Comparison of ENCODE assay signal across 31 cellular contexts in genomic region chr22:27576413-27576812, GRCh38.
DNase-seq lines count a peak whose midpoint lies in the region; ATAC-seq and TF ChIP-seq lines count a peak whose summit lies in the region.
"Had no signal": no experiment of that assay in that cellular context is flagged by ENCODE, and none has a peak within 500 bp of the region (broad histone marks: within the 10 kb centered on the region; RNA-seq: fewer than 3 reads in every experiment).

No MANE protein-coding gene starts in this region.

- H3K36me3 Mint-ChIP-seq in mesothelial cell of epicardium (no peaks in the 10 kb centered on the region), natural killer cell (no peaks in the 10 kb centered on the region), Caco-2 (ENCODE audit: insufficient read depth, unreplicated experiment) (no peaks in the 10 kb centered on the region)
- H3K36me3 Mint-ChIP-seq: activated CD8-positive, alpha-beta memory T cell treated with anti-CD3 and anti-CD28 coated beads, Interleukin-2, amount 10 ng/mL, durations not matched to agents 7 days and 5 days; activated naive CD8-positive, alpha-beta T cell treated with anti-CD3 and anti-CD28 coated beads, Interleukin-2, amount 10 ng/mL, durations not matched to agents 7 days and 5 days; CD8-positive, alpha-beta memory T cell; IgD-negative memory B cell; stimulated activated memory B cell treated with anti-CD40 and anti-IgM and Interleukin-4, amounts not matched to agents 10 μg/mL and 1 μg/mL and 100 μg/mL, for 72 hours had no signal

- CTCF ChIA-PET in Caco-2 (lab: Charles Lee), result no interaction called here

- H3K4me1 Mint-ChIP-seq in mesothelial cell of epicardium (peaks cover 52% of the 10 kb centered on the region), natural killer cell (no peaks in the 10 kb centered on the region), Caco-2 (ENCODE audit: low read depth, unreplicated experiment) (no peaks in the 10 kb centered on the region)
- H3K4me1 Mint-ChIP-seq: activated CD8-positive, alpha-beta memory T cell treated with anti-CD3 and anti-CD28 coated beads, Interleukin-2, amount 10 ng/mL, durations not matched to agents 7 days and 5 days; activated naive CD8-positive, alpha-beta T cell treated with anti-CD3 and anti-CD28 coated beads, Interleukin-2, amount 10 ng/mL, durations not matched to agents 7 days and 5 days; CD8-positive, alpha-beta memory T cell; IgD-negative memory B cell; naive B cell; stimulated activated memory B cell treated with anti-CD40 and anti-IgM and Interleukin-4, amounts not matched to agents 10 μg/mL and 1 μg/mL and 100 μg/mL, for 72 hours had no signal

- H3K14ac ChIP-seq in mesenchymal stem cell (ENCODE audit: low read length in 2 of 2), result no peak overlapping the region

- H3K9me3 ChIP-seq in Caco-2, result 0 out of 2 replicates have a peak, but pooled peaks cover 5% of the 10 kb centered on the region
- peaks cover 13% of the 10 kb centered on the region for H3K9me3 ChIP-seq in mesenchymal stem cell (ENCODE audit: control insufficient read depth, low read length)
- H3K9me3 ChIP-seq: gastrocnemius medialis had no signal

- no peak overlapping the region for H4K8ac ChIP-seq in mesenchymal stem cell (ENCODE audit: low read length)

- H3K4me2 ChIP-seq in mesenchymal stem cell (ENCODE audit: low read length, poor library complexity, severe bottlenecking), result no peak overlapping the region
- H3K4me2 ChIP-seq: A549, GM23338 had no signal

- DNase-seq in Right ventricle myocardium superior (peak; percentile 58), cardiac septum (ENCODE audit: low spot score) (no peak), foreskin keratinocyte (peak; percentile 55 to 77), mesothelial cell of epicardium (ENCODE audit: low spot score in 2 of 2, unreplicated experiment in 2 of 2) (no peak), midbrain (lab: John Stamatoyannopoulos, UW) (no peak), natural killer cell (no peak), Caco-2 (no peak), mesenchymal stem cell (no peak)
- DNase-seq: activated CD4-positive, alpha-beta T cell treated with anti-CD3 and anti-CD28 coated beads, Interleukin-2, amount 50 U/mL, for 4 hours; activated CD8-positive, alpha-beta memory T cell treated with anti-CD3 and anti-CD28 coated beads, Interleukin-2, amount 10 ng/mL, durations not matched to agents 7 days and 5 days; activated gamma-delta T cell treated with Interleukin-2 at 50 U/mL for 16 hours; activated naive CD8-positive, alpha-beta T cell treated with anti-CD3 and anti-CD28 coated beads, Interleukin-2, amount 10 ng/mL, durations not matched to agents 7 days and 5 days; activated T-cell treated with anti-CD3 and anti-CD28 coated beads, Interleukin-2, amount 50 U/mL, for 4 hours; aorta; CD8-positive, alpha-beta memory T cell; cerebellar nuclear complex; DMS 273 treated with DMSO at 0.1 percent for 48 hours; gastrocnemius medialis; HFFc6; hypothalamus; naive B cell; NCI-H2107; occipital lobe; psoas muscle; RPMI8226; trophoblast cell had no signal

- ATAC-seq in Right ventricle myocardium superior (ENCODE audit: poor library complexity) (peak; percentile 59), foreskin keratinocyte (peak; percentile 60), natural killer cell (no peak)
- ATAC-seq: A549; activated CD8-positive, alpha-beta memory T cell treated with anti-CD3 and anti-CD28 coated beads, Interleukin-2, amount 10 ng/mL, durations not matched to agents 7 days and 5 days; activated T-cell treated with anti-CD3 and anti-CD28 coated beads, Interleukin-2, amount 50 U/mL, for 4 hours; gastrocnemius medialis; left lobe of liver; psoas muscle; stimulated activated memory B cell treated with anti-CD40 and anti-IgM and Interleukin-4, amounts not matched to agents 10 μg/mL and 1 μg/mL and 100 μg/mL, for 72 hours had no signal

- H3K79me1 ChIP-seq in mesenchymal stem cell (replicated peaks; ENCODE audit: low read length, poor library complexity, severe bottlenecking), result no peaks in the 10 kb centered on the region

- WGBS in mesenchymal stem cell, result 86% methylated on average over 9 of the region's 9 CpGs

- H3K9ac ChIP-seq in mesenchymal stem cell (ENCODE audit: low read length), result no peak overlapping the region

- no peak overlapping the region for H2AK5ac ChIP-seq in mesenchymal stem cell (ENCODE audit: low read length, severe bottlenecking)

- H3K4me3 ChIP-seq in Caco-2 (ENCODE audit: low read depth, low read length), result no peak overlapping the region
- H3K4me3 ChIP-seq in mesenchymal stem cell (ENCODE audit: insufficient read depth in 1 of 2, low read depth in 1 of 2, low read length in 2 of 2), result no peak overlapping the region
- H3K4me3 ChIP-seq: A549, gastrocnemius medialis, GM23338, psoas muscle had no signal

- H3K9me3 Mint-ChIP-seq in mesothelial cell of epicardium (peaks cover 4% of the 10 kb centered on the region), natural killer cell (no peaks in the 10 kb centered on the region), Caco-2 (ENCODE audit: unreplicated experiment) (no peaks in the 10 kb centered on the region)
- H3K9me3 Mint-ChIP-seq: activated T-cell treated with anti-CD3 and anti-CD28 coated beads, Interleukin-2, amount 50 U/mL, for 4 hours; GM23338 had no signal

- peaks cover under 1% of the 10 kb centered on the region for H3K27me3 ChIP-seq in foreskin keratinocyte
- H3K27me3 ChIP-seq in Caco-2 (replicated peaks; ENCODE audit: control insufficient read depth, insufficient read depth, low read length), result no peaks in the 10 kb centered on the region; the same call in 1 of the 2 replicates
- H3K27me3 ChIP-seq in mesenchymal stem cell (ENCODE audit: control insufficient read depth in 1 of 2, insufficient read depth in 1 of 2, low read length in 2 of 2), result peaks cover 10 to 80% of the 10 kb centered on the region in 2 experiments

- H3K27ac ChIP-seq in foreskin keratinocyte, result no peak overlapping the region
- no peak overlapping the region for H3K27ac ChIP-seq in mesenchymal stem cell (ENCODE audit: low read length, poor library complexity, severe bottlenecking)
- H3K27ac ChIP-seq: A549, gastrocnemius medialis, psoas muscle had no signal

- no peak overlapping the region for H2BK120ac ChIP-seq in mesenchymal stem cell (ENCODE audit: low read depth, low read length)

- H3K18ac ChIP-seq in mesenchymal stem cell (ENCODE audit: low read depth in 1 of 2, low read length in 2 of 2), result no peak overlapping the region

- BruUV-seq in Caco-2 (replicated peaks; lab: Mats Ljungman, UMichigan), result no TSS peak

- peak overlapping the region; percentile 95 for H3K27ac Mint-ChIP-seq in mesothelial cell of epicardium
- no peak overlapping the region for H3K27ac Mint-ChIP-seq in natural killer cell
- H3K27ac Mint-ChIP-seq in Caco-2 (ENCODE audit: unreplicated experiment), result no peak overlapping the region
- H3K27ac Mint-ChIP-seq: activated CD8-positive, alpha-beta memory T cell treated with anti-CD3 and anti-CD28 coated beads, Interleukin-2, amount 10 ng/mL, durations not matched to agents 7 days and 5 days; activated naive CD8-positive, alpha-beta T cell treated with anti-CD3 and anti-CD28 coated beads, Interleukin-2, amount 10 ng/mL, durations not matched to agents 7 days and 5 days; CD8-positive, alpha-beta memory T cell; GM23338; HFFc6; IgD-negative memory B cell; stimulated activated memory B cell treated with anti-CD40 and anti-IgM and Interleukin-4, amounts not matched to agents 10 μg/mL and 1 μg/mL and 100 μg/mL, for 72 hours had no signal

- H3K27me3 Mint-ChIP-seq in mesothelial cell of epicardium (ENCODE audit: low read depth) (peaks cover 4% of the 10 kb centered on the region), natural killer cell (ENCODE audit: low read depth in 2 of 2) (peaks cover 5 to 18% of the 10 kb centered on the region in 2 donors), Caco-2 (ENCODE audit: insufficient read depth, unreplicated experiment) (peaks cover 4% of the 10 kb centered on the region)

- H3K4me3 Mint-ChIP-seq in mesothelial cell of epicardium, result no peak overlapping the region
- H3K4me3 Mint-ChIP-seq in natural killer cell, result no peak overlapping the region
- no peak overlapping the region for H3K4me3 Mint-ChIP-seq in Caco-2 (ENCODE audit: unreplicated experiment)
- H3K4me3 Mint-ChIP-seq: activated CD8-positive, alpha-beta memory T cell treated with anti-CD3 and anti-CD28 coated beads, Interleukin-2, amount 10 ng/mL, durations not matched to agents 7 days and 5 days; activated naive CD8-positive, alpha-beta T cell treated with anti-CD3 and anti-CD28 coated beads, Interleukin-2, amount 10 ng/mL, durations not matched to agents 7 days and 5 days; activated T-cell treated with anti-CD3 and anti-CD28 coated beads, Interleukin-2, amount 50 U/mL, for 4 hours; CD8-positive, alpha-beta memory T cell; GM23338; HFFc6; IgD-negative memory B cell; naive B cell; stimulated activated memory B cell treated with anti-CD40 and anti-IgM and Interleukin-4, amounts not matched to agents 10 μg/mL and 1 μg/mL and 100 μg/mL, for 72 hours had no signal

- H2BK5ac ChIP-seq in mesenchymal stem cell (ENCODE audit: low read depth, low read length, poor library complexity, severe bottlenecking), result no peak overlapping the region

- H3K4me1 ChIP-seq in foreskin keratinocyte (peaks cover 7% of the 10 kb centered on the region), Caco-2 (no peaks in the 10 kb centered on the region), mesenchymal stem cell (ENCODE audit: control insufficient read depth, insufficient read depth, low read depth, low read length) (peaks cover 19% of the 10 kb centered on the region)
- H3K4me1 ChIP-seq: A549, gastrocnemius medialis, psoas muscle had no signal

- H2BK15ac ChIP-seq in mesenchymal stem cell (ENCODE audit: low read depth, poor library complexity, severe bottlenecking), result no peak overlapping the region

- H4K91ac ChIP-seq in mesenchymal stem cell (ENCODE audit: low read length), result no peak overlapping the region

- H2AFZ ChIP-seq in mesenchymal stem cell (ENCODE audit: low read depth, low read length), result no peak overlapping the region
- H2AFZ ChIP-seq: GM23338 had no signal

- TF ChIP-seq CTCF in foreskin keratinocyte (conservative IDR thresholded peaks at IDR 0.05), result no peak
- TF ChIP-seq CTCF in mesothelial cell of epicardium (IDR thresholded peaks at IDR 0.05; ENCODE audit: unreplicated experiment), result no peak
- no peak for TF ChIP-seq CTCF in natural killer cell (IDR thresholded peaks at IDR 0.05)
- TF ChIP-seq CTCF in Caco-2 (IDR thresholded peaks at IDR 0.05; ENCODE audit: insufficient read depth in 1 of 2, low read depth in 1 of 2, low read length in 1 of 2, severe bottlenecking in 1 of 2, unreplicated experiment in 1 of 2), result no peak

- POLR2A ChIA-PET in Caco-2 (lab: Charles Lee), result no interaction called here

- H3K36me3 ChIP-seq in Caco-2 (ENCODE audit: control insufficient read depth, insufficient read depth, low read length) (no peaks in the 10 kb centered on the region), mesenchymal stem cell (ENCODE audit: control insufficient read depth in 1 of 2, insufficient read depth in 2 of 2, low read depth in 1 of 2, low read length in 2 of 2) (no peaks in the 10 kb centered on the region)
- H3K36me3 ChIP-seq: gastrocnemius medialis had no signal

- H2BK12ac ChIP-seq in mesenchymal stem cell (ENCODE audit: low read length in 2 of 2), result no peak overlapping the region

- H3K23ac ChIP-seq in mesenchymal stem cell (ENCODE audit: low read length in 2 of 2), result no peak overlapping the region

- H3K4ac ChIP-seq in mesenchymal stem cell (ENCODE audit: low read depth in 1 of 2, low read length in 2 of 2), result no peak overlapping the region

- intact Hi-C loops in Right ventricle myocardium superior (cut with DNase I), result no loop called here
- intact Hi-C loops in cardiac septum (cut with DNase I), result loop anchor here (2.0 to 10.0 kb wide), 2 partner anchors 64 to 362 kb away; no protein-coding TSS in a partner anchor
- intact Hi-C loops in natural killer cell (cut with micrococcal nuclease), result no loop called here
- intact Hi-C loops in Caco-2 (cut with micrococcal nuclease; ENCODE audit: unreplicated experiment), result no loop called here

Comparison
In these comparisons a context has a peak if more than half of its experiments do, and no peak if none do; other contexts are left out.
1. DNase-seq: peak in Right ventricle myocardium superior (single experiment) and foreskin keratinocyte (2 of 2); none in cardiac septum (single experiment), mesothelial cell of epicardium (0 of 2), midbrain (single experiment), natural killer cell (single experiment), Caco-2 (0 of 2) and mesenchymal stem cell (single experiment).
2. ATAC-seq: peak in Right ventricle myocardium superior (single experiment) and foreskin keratinocyte (single experiment); none in natural killer cell (0 of 3).